1 cellular context compared by ENCODE assay signal in genomic region chr9:137688725-137689124, GRCh38.
TF ChIP-seq lines count a peak whose summit lies in the region.

No MANE protein-coding gene starts in this region.

TF ChIP-seq in HepG2, 621 proteins besides CTCF, POLR2A, EP300 and RAD21 (continued from another document):
- TF ChIP-seq ZHX1 (CRISPR knock-in tag; IDR thresholded peaks at IDR 0.05; ENCODE audit: low read depth) (no peak), KLF11 (CRISPR knock-in tag; IDR thresholded peaks at IDR 0.05) (no peak), IKZF5 (CRISPR knock-in tag; IDR thresholded peaks at IDR 0.05) (peak; percentile 55; the same call in 1 of the 2 replicates), SOX13 (IDR thresholded peaks at IDR 0.05) (no peak), SOX13 (CRISPR knock-in tag; conservative IDR thresholded peaks at IDR 0.05 in 1 of 2, IDR thresholded peaks at IDR 0.05 in 1 of 2) (0 out of 4 replicates have a peak, but pooled peaks of 1 of the 2 experiments have one; percentile 21), NR2F6 (IDR thresholded peaks at IDR 0.05) (no peak), NR2F6 (CRISPR knock-in tag; IDR thresholded peaks at IDR 0.05) (peak; percentile 32; the same call in 1 of the 2 replicates), HOXA7 (CRISPR knock-in tag; IDR thresholded peaks at IDR 0.05) (no peak), NCOA2 (CRISPR knock-in tag; IDR thresholded peaks at IDR 0.05) (no peak), MYPOP (CRISPR knock-in tag; IDR thresholded peaks at IDR 0.05) (no peak), RXRB (CRISPR knock-in tag; IDR thresholded peaks at IDR 0.05; ENCODE audit: borderline replicate concordance) (peak; percentile 42; the same call in 1 of the 2 replicates), SOX5 (CRISPR knock-in tag; IDR thresholded peaks at IDR 0.05; ENCODE audit: borderline replicate concordance) (peak; percentile 25; the same call in 1 of the 2 replicates), ZBTB38 (CRISPR knock-in tag; IDR thresholded peaks at IDR 0.05) (peak; percentile 72; the same call in 1 of the 2 replicates), SKI (IDR thresholded peaks at IDR 0.05; ENCODE audit: partially characterized antibody) (peak; percentile 12), ELF3 (CRISPR knock-in tag; IDR thresholded peaks at IDR 0.05) (peak; percentile 62; the same call in 1 of the 2 replicates), ETV5 (CRISPR knock-in tag; IDR thresholded peaks at IDR 0.05; ENCODE audit: borderline replicate concordance) (peak; percentile 61; the same call in 1 of the 2 replicates), RXRA (CRISPR knock-in tag; IDR thresholded peaks at IDR 0.05) (peak; percentile 87), RARA (CRISPR knock-in tag; IDR thresholded peaks at IDR 0.05) (peak; percentile 81), ZNF841 (CRISPR knock-in tag; IDR thresholded peaks at IDR 0.05; ENCODE audit: borderline replicate concordance) (no peak), ZBTB1 (CRISPR knock-in tag; IDR thresholded peaks at IDR 0.05; ENCODE audit: borderline replicate concordance) (no peak)
- TF ChIP-seq, protein P1, sequence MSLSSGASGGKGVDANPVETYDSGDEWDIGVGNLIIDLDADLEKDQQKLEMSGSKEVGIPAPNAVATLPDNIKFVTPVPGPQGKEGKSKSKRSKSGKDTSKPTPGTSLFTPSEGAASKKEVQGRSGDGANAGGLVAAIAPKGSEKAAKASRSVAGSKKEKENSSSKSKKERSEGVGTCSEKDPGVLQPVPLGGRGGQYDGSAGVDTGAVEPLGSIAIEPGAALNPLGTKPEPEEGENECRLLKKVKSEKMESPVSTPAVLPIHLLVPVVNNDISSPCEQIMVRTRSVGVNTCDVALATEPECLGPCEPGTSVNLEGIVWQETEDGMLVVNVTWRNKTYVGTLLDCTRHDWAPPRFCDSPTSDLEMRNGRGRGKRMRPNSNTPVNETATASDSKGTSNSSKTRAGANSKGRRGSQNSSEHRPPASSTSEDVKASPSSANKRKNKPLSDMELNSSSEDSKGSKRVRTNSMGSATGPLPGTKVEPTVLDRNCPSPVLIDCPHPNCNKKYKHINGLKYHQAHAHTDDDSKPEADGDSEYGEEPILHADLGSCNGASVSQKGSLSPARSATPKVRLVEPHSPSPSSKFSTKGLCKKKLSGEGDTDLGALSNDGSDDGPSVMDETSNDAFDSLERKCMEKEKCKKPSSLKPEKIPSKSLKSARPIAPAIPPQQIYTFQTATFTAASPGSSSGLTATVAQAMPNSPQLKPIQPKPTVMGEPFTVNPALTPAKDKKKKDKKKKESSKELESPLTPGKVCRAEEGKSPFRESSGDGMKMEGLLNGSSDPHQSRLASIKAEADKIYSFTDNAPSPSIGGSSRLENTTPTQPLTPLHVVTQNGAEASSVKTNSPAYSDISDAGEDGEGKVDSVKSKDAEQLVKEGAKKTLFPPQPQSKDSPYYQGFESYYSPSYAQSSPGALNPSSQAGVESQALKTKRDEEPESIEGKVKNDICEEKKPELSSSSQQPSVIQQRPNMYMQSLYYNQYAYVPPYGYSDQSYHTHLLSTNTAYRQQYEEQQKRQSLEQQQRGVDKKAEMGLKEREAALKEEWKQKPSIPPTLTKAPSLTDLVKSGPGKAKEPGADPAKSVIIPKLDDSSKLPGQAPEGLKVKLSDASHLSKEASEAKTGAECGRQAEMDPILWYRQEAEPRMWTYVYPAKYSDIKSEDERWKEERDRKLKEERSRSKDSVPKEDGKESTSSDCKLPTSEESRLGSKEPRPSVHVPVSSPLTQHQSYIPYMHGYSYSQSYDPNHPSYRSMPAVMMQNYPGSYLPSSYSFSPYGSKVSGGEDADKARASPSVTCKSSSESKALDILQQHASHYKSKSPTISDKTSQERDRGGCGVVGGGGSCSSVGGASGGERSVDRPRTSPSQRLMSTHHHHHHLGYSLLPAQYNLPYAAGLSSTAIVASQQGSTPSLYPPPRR (CRISPR knock-in tag; IDR thresholded peaks at IDR 0.05; ENCODE audit: borderline replicate concordance), result no peak
- TF ChIP-seq, protein P2, sequence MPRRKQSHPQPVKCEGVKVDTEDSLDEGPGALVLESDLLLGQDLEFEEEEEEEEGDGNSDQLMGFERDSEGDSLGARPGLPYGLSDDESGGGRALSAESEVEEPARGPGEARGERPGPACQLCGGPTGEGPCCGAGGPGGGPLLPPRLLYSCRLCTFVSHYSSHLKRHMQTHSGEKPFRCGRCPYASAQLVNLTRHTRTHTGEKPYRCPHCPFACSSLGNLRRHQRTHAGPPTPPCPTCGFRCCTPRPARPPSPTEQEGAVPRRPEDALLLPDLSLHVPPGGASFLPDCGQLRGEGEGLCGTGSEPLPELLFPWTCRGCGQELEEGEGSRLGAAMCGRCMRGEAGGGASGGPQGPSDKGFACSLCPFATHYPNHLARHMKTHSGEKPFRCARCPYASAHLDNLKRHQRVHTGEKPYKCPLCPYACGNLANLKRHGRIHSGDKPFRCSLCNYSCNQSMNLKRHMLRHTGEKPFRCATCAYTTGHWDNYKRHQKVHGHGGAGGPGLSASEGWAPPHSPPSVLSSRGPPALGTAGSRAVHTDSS (CRISPR knock-in tag; conservative IDR thresholded peaks at IDR 0.05), result no peak
- TF ChIP-seq, protein P3, sequence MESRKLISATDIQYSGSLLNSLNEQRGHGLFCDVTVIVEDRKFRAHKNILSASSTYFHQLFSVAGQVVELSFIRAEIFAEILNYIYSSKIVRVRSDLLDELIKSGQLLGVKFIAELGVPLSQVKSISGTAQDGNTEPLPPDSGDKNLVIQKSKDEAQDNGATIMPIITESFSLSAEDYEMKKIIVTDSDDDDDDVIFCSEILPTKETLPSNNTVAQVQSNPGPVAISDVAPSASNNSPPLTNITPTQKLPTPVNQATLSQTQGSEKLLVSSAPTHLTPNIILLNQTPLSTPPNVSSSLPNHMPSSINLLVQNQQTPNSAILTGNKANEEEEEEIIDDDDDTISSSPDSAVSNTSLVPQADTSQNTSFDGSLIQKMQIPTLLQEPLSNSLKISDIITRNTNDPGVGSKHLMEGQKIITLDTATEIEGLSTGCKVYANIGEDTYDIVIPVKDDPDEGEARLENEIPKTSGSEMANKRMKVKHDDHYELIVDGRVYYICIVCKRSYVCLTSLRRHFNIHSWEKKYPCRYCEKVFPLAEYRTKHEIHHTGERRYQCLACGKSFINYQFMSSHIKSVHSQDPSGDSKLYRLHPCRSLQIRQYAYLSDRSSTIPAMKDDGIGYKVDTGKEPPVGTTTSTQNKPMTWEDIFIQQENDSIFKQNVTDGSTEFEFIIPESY (CRISPR knock-in tag; IDR thresholded peaks at IDR 0.05), result peak; percentile 98
